Comparison of ENCODE assay signal across 9 cellular contexts in the genomic region with DNA sequence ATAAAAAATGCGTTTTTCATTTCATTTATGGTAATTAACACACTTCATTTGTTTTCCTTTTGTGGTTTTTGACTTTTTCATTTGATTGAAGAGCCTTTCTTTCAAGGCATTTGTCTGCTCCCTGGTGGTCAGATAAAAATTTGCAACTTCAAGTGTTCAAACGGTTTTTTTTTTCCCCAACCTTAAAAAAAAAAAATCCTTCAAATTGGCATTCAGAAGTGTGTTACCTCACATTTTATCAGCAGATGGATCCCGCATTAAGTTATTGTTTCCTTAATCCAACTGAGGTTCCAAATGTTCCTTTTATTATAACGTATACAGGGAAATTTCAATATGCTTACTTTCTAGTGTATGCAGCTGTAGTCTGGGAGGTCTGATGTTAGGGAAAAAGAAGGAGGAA. TPM values are rescaled to one million over a fixed set of nuclear protein-coding genes. Genes with fewer than 3 reads are reported as not detected.
DNase-seq lines count a peak whose midpoint lies in the region; ATAC-seq, FAIRE-seq and TF ChIP-seq lines count a peak whose summit lies in the region.
"Had no signal": no experiment of that assay in that cellular context is flagged by ENCODE, and none has a peak within 500 bp of the region (broad histone marks: within the 10 kb centered on the region; RNA-seq: fewer than 3 reads in every experiment).

No MANE protein-coding gene starts in this region.

- DNase-seq in EL (peak; percentile 70), fibroblast of lung (ENCODE audit: low read depth in 2 of 2) (peak; percentile 50 to 81), small intestine (peak; percentile 8), putamen (ENCODE audit: low spot score) (no peak)
- DNase-seq in activated CD4-positive, alpha-beta T cell treated with anti-CD3 and anti-CD28 coated beads, Interleukin-2, amount 50 U/mL, for 1 hour, result no peak
- DNase-seq: activated B cell treated with CpG ODN at 0.5 μM for 24 hours had no signal

- H3K9ac ChIP-seq in OCI-LY3 (ENCODE audit: low read length), result no peak overlapping the region
- no peak overlapping the region for H3K9ac ChIP-seq in fibroblast of lung (ENCODE audit: insufficient read depth, low read length)

- FAIRE-seq in small intestine (lab: Jason Lieb, UNC), result peak; percentile 53

- H2AFZ ChIP-seq in OCI-LY3 (ENCODE audit: low read depth, low read length) (no peak overlapping the region), fibroblast of lung (ENCODE audit: low read length) (no peak overlapping the region)

- H3K4me3 ChIP-seq in OCI-LY3 (ENCODE audit: low read length), result no peak overlapping the region
- H3K4me3 ChIP-seq in fibroblast of lung (replicated peaks in 1 of 4; ENCODE audit: control extremely low read depth in 1 of 4, insufficient read depth in 1 of 4, low read depth in 3 of 4, low read length in 4 of 4), result no peak overlapping the region
- H3K4me3 ChIP-seq in small intestine (ENCODE audit: low read depth in 1 of 2, low read length in 2 of 2), result no peak overlapping the region

- H3K36me3 ChIP-seq in OCI-LY3 (replicated peaks; ENCODE audit: low read depth, low read length) (no peaks in the 10 kb centered on the region), fibroblast of lung (ENCODE audit: control insufficient read depth, insufficient read depth, low read length) (no peaks in the 10 kb centered on the region), small intestine (ENCODE audit: control insufficient read depth in 2 of 2, insufficient read depth in 2 of 2, low read length in 2 of 2) (no peaks in the 10 kb centered on the region)

- H3K4me1 ChIP-seq in OCI-LY3 (ENCODE audit: low read length) (peaks cover 22% of the 10 kb centered on the region), fibroblast of lung (ENCODE audit: control insufficient read depth, extremely low read depth, insufficient read depth, low read length) (no peaks in the 10 kb centered on the region), small intestine (ENCODE audit: control insufficient read depth in 2 of 2, insufficient read depth in 1 of 2, low read depth in 1 of 2, low read length in 1 of 2) (no peaks in the 10 kb centered on the region)

- TF ChIP-seq CTCF in OCI-LY3 (IDR thresholded peaks at IDR 0.05; ENCODE audit: low read depth, low read length) (peak; percentile 75), fibroblast of lung (conservative IDR thresholded peaks at IDR 0.05 in 1 of 2, IDR thresholded peaks at IDR 0.05 in 1 of 2; ENCODE audit: low read depth in 1 of 2, low read length in 2 of 2) (peak; percentile 51 to 62)

- H3K9me3 ChIP-seq in OCI-LY3 (ENCODE audit: insufficient read depth, low read length) (no peaks in the 10 kb centered on the region), fibroblast of lung (ENCODE audit: control insufficient read depth, insufficient read depth, low read depth, low read length) (no peaks in the 10 kb centered on the region), small intestine (ENCODE audit: control insufficient read depth, low read depth) (no peaks in the 10 kb centered on the region)

- H3K27me3 ChIP-seq in OCI-LY3 (ENCODE audit: low read depth, low read length), result no peaks in the 10 kb centered on the region
- H3K27me3 ChIP-seq in fibroblast of lung (ENCODE audit: control insufficient read depth, insufficient read depth, low read length), result no peaks in the 10 kb centered on the region
- H3K27me3 ChIP-seq in small intestine (ENCODE audit: control insufficient read depth in 2 of 2, insufficient read depth in 2 of 2, low read length in 2 of 2), result no peaks in the 10 kb centered on the region

- H3K4me2 ChIP-seq in OCI-LY3 (ENCODE audit: low read length) (peak overlapping the region; percentile 29), fibroblast of lung (ENCODE audit: extremely low read depth, insufficient read depth, low read length) (no peak overlapping the region)

- no peak overlapping the region for H3K27ac ChIP-seq in OCI-LY3 (ENCODE audit: low read length)
- H3K27ac ChIP-seq in fibroblast of lung (ENCODE audit: insufficient read depth, low read length), result no peak overlapping the region
- H3K27ac ChIP-seq in small intestine (ENCODE audit: low read depth in 1 of 2, low read length in 1 of 2), result no peak overlapping the region

- ATAC-seq in HG03520 (IDR thresholded peaks at IDR 0.05; ENCODE audit: unreplicated experiment), result peak; percentile 33
- ATAC-seq in GM21528 (IDR thresholded peaks at IDR 0.05; ENCODE audit: low FRiP score, unreplicated experiment), result no peak

- H4K20me1 ChIP-seq in OCI-LY3 (ENCODE audit: insufficient read depth, low read length) (no peaks in the 10 kb centered on the region), fibroblast of lung (ENCODE audit: control insufficient read depth, extremely low read depth, insufficient read depth, low read length) (no peaks in the 10 kb centered on the region)

- 0 to 8% (median 2%) methylated on average over 4 of the region's 4 CpGs for whole genome bisulfite sequencing in small intestine, 3 donors

- no peaks in the 10 kb centered on the region for H3K79me2 ChIP-seq in OCI-LY3 (ENCODE audit: low read length)
- H3K79me2 ChIP-seq in fibroblast of lung (ENCODE audit: control insufficient read depth, insufficient read depth, low read length), result no peaks in the 10 kb centered on the region

RNA-seq across cellular contexts. Expression of a gene that starts 47.2 kb away (rescaled TPM):
- not detected in 2 replicates for total RNA-seq in fibroblast of lung
- not detected in 2 replicates for polyA plus RNA-seq in fibroblast of lung
- not detected in 2 replicates for polyA plus RNA-seq in fibroblast of lung (2012)
- polyA minus RNA-seq in fibroblast of lung (ENCODE audit: low replicate concordance), result not detected in 2 replicates
- polyA plus RNA-seq in small intestine, result not detected
- total RNA-seq: activated B cell treated with CpG ODN at 0.5 μM for 24 hours had no signal

RNA-seq across cellular contexts. Expression of a gene that starts 56.4 kb away (rescaled TPM):
- total RNA-seq in fibroblast of lung, result under 0.01 TPM in 1 of 2 replicates, not detected in the other
- polyA plus RNA-seq in fibroblast of lung (0.07 TPM in 1 of 2 replicates, not detected in the other), small intestine (under 1 TPM in 1 of 3 donors, not detected in 2; 0.54 TPM)
- polyA plus RNA-seq in fibroblast of lung (2012), result not detected in 2 replicates
- not detected in 2 replicates for polyA minus RNA-seq in fibroblast of lung (ENCODE audit: low replicate concordance)
- total RNA-seq: activated B cell treated with CpG ODN at 0.5 μM for 24 hours had no signal

Comparison
In these comparisons a context has a peak if more than half of its experiments do, and no peak if none do; other contexts are left out.
1. DNase-seq: peak in EL (single experiment), fibroblast of lung (2 of 2) and small intestine (single experiment); none in activated CD4-positive, alpha-beta T cell treated with anti-CD3 and anti-CD28 coated beads, Interleukin-2, amount 50 U/mL, for 1 hour (single experiment) and putamen (single experiment).